In the genomic region with DNA sequence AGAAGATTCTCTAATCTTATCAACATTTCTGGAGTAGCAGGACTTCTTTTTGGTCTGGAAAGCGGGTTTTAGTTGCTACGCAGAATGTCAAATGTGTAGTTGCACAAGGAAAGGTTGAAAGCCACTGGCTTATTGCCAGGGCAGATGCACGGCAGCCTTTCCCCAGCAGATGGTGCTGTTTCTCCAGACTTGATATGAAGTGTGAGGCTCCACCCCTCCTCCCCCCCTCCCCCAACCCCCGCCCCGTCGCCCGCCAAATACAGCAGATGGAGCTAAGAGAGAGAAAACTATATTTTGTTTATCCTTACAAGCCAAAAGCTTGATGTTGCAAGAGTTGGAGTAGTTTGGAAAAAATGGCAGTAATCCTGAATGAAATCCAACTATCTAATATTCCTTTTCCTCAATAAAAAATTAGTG, we compare ENCODE assay signal across 8 cellular contexts. TPM values are rescaled to one million over a fixed set of nuclear protein-coding genes. Genes with fewer than 3 reads are reported as not detected.
DNase-seq lines count a peak whose midpoint lies in the region; ATAC-seq and TF ChIP-seq lines count a peak whose summit lies in the region.

No MANE protein-coding gene starts in this region.

- H3K4me3 Mint-ChIP-seq in activated CD4-positive, alpha-beta T cell treated with anti-CD3 and anti-CD28 coated beads for 36 hours, result no peak overlapping the region

- peaks cover 43% of the 10 kb centered on the region for H3K36me3 Mint-ChIP-seq in activated CD4-positive, alpha-beta T cell treated with anti-CD3 and anti-CD28 coated beads for 36 hours (ENCODE audit: low read depth)

- H3K4me1 Mint-ChIP-seq in activated CD4-positive, alpha-beta T cell treated with anti-CD3 and anti-CD28 coated beads for 36 hours, result peaks cover 9% of the 10 kb centered on the region

- no peak overlapping the region for H3K9ac ChIP-seq in colonic mucosa (ENCODE audit: low read depth in 2 of 2, low read length in 2 of 2)

- H3K27ac ChIP-seq in colonic mucosa (no peak overlapping the region), right lobe of liver (no peak overlapping the region)

- no peaks in the 10 kb centered on the region for H3K9me3 Mint-ChIP-seq in activated CD4-positive, alpha-beta T cell treated with anti-CD3 and anti-CD28 coated beads for 36 hours (ENCODE audit: low read depth)

- ATAC-seq in GM19025 (IDR thresholded peaks at IDR 0.05; ENCODE audit: low read depth, unreplicated experiment) (peak; percentile 65), HG03280 (IDR thresholded peaks at IDR 0.05; ENCODE audit: unreplicated experiment) (peak; percentile 92), right lobe of liver (peak; percentile 96 to 99 (median 97))
- ATAC-seq in activated CD4-positive, alpha-beta T cell treated with anti-CD3 and anti-CD28 coated beads for 36 hours, result peak; percentile 95

- peak; percentile 89 for DNase-seq in Ammon's horn (ENCODE audit: low spot score)
- DNase-seq in NCI-H345 (lab: John Stamatoyannopoulos, UW), result peak; percentile 80
- peak; percentile 93 for DNase-seq in activated CD4-positive, alpha-beta T cell treated with anti-CD3 and anti-CD28 coated beads for 36 hours
- peak; percentile 89 for DNase-seq in colonic mucosa
- DNase-seq in right lobe of liver, result peak; percentile 69 to 88 (median 75)
- peak; percentile 56 to 77 (median 70) for DNase-seq in stimulated activated CD4-positive, alpha-beta T cell treated with anti-CD3 and anti-CD28 coated beads, TNF-alpha, amount 100 ng/mL, for 4 hours (ENCODE audit: low read depth in 3 of 3)

- no peaks in the 10 kb centered on the region for H3K27me3 ChIP-seq in colonic mucosa
- no peaks in the 10 kb centered on the region for H3K27me3 ChIP-seq in right lobe of liver

- H3K27ac Mint-ChIP-seq in activated CD4-positive, alpha-beta T cell treated with anti-CD3 and anti-CD28 coated beads for 36 hours, result no peak overlapping the region

- CTCF ChIA-PET in activated CD4-positive, alpha-beta T cell treated with anti-CD3 and anti-CD28 coated beads for 36 hours (lab: Charles Lee), result interaction anchor here (1.0 to 4.9 kb wide), 8 partner anchors 9 to 276 kb away, joined by 3 to 43 read pairs (median 5); no protein-coding TSS in a partner anchor

- POLR2A ChIA-PET in activated CD4-positive, alpha-beta T cell treated with anti-CD3 and anti-CD28 coated beads for 36 hours (lab: Charles Lee), result no interaction called here

- peak; percentile 89 for TF ChIP-seq CTCF in colonic mucosa (IDR thresholded peaks at IDR 0.05)
- TF ChIP-seq CTCF in right lobe of liver (IDR thresholded peaks at IDR 0.05), result peak; percentile 71 to 95 (median 93)

- no peaks in the 10 kb centered on the region for H3K27me3 Mint-ChIP-seq in activated CD4-positive, alpha-beta T cell treated with anti-CD3 and anti-CD28 coated beads for 36 hours

- TF ChIP-seq POLR2A in right lobe of liver (IDR thresholded peaks at IDR 0.05), result no peak

- 6% methylated on average over 7 of the region's 7 CpGs for WGBS in right lobe of liver (ENCODE audit: insufficient coverage, low coverage, low lambda C conversion rate, missing lambda C conversion rate)

- intact Hi-C loops in activated CD4-positive, alpha-beta T cell treated with anti-CD3 and anti-CD28 coated beads for 36 hours (cut with DNase I, micrococcal nuclease), result loop anchor here (1.0 to 10.0 kb wide), 3 partner anchors 277 to 1182 kb away; a partner anchor contains a TSS
- intact Hi-C loops in colonic mucosa (cut with DNase I) (loop anchor here (2.0 to 10.0 kb wide), 2 partner anchors 276 to 802 kb away; no protein-coding TSS in a partner anchor), right lobe of liver (cut with DNase I) (loop anchor here (5.0 to 10.0 kb wide), 2 partner anchors 275 to 282 kb away; no protein-coding TSS in a partner anchor)

- H3K4me3 ChIP-seq in colonic mucosa, result no peak overlapping the region
- H3K4me3 ChIP-seq in right lobe of liver, result no peak overlapping the region

- H3K4me1 ChIP-seq in colonic mucosa (no peaks in the 10 kb centered on the region), right lobe of liver (peaks cover 0 to 5% (median 1%) of the 10 kb centered on the region in 4 donors)

- H3K36me3 ChIP-seq in colonic mucosa (no peaks in the 10 kb centered on the region), right lobe of liver (peaks cover 0 to 14% (median 0%) of the 10 kb centered on the region in 4 donors)

- H3K9me3 ChIP-seq in colonic mucosa (no peaks in the 10 kb centered on the region), right lobe of liver (no peaks in the 10 kb centered on the region)

RNA-seq across cellular contexts. Expression of a gene that starts 32.0 kb away (rescaled TPM):
- 10 to 100 TPM; 60.1 to 81.8 TPM for total RNA-seq in activated CD4-positive, alpha-beta T cell treated with anti-CD3 and anti-CD28 coated beads for 36 hours
- 10 to 100 TPM; 19.9 to 38.5 TPM for total RNA-seq in colonic mucosa
- 10 to 100 TPM in 3 of 6 experiments, 1 to 10 TPM in 3; 8.2 to 18.9 (median 9.9) TPM for total RNA-seq in right lobe of liver

RNA-seq across cellular contexts. Expression of a gene that starts 32.2 kb away (rescaled TPM):
- 100 to 1,000 TPM; 308 to 345 TPM for total RNA-seq in activated CD4-positive, alpha-beta T cell treated with anti-CD3 and anti-CD28 coated beads for 36 hours
- total RNA-seq in colonic mucosa, result 100 to 1,000 TPM in 1 of 2 donors, 10 to 100 TPM in 1; 95.5 to 137 TPM
- 10 to 100 TPM; 43.0 to 55.0 (median 52.4) TPM for total RNA-seq in right lobe of liver
